21 cellular contexts compared by ENCODE assay signal in the genomic region with DNA sequence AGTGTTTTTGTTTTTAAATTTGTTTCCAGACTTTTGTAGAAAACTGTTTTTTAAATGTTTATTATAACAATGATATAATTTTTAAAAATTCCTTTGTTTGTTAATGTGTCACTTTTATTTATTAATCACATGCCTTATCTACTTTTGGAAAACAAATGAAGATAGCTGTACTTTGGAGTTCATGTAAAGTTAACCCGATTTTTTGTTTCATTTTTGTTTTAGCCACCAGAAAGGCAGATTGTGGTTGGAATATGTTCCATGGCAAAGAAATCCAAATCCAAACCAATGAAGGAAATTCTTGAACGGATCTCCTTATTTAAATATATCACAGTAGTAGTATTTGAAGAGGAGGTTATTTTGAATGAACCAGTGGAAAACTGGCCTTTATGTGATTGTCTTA. TPM values are rescaled to one million over a fixed set of nuclear protein-coding genes. Genes with fewer than 3 reads are reported as not detected.
DNase-seq lines count a peak whose midpoint lies in the region; ATAC-seq, FAIRE-seq and TF ChIP-seq lines count a peak whose summit lies in the region.
"Had no signal": no experiment of that assay in that cellular context is flagged by ENCODE, and none has a peak within 500 bp of the region (broad histone marks: within the 10 kb centered on the region; RNA-seq: fewer than 3 reads in every experiment).

No MANE protein-coding gene starts in this region.

- intact Hi-C loops in natural killer cell (cut with micrococcal nuclease), result loop anchor here (10.0 kb wide), 1 partner anchor 68 kb away; no protein-coding TSS in a partner anchor
- intact Hi-C loops in naive thymus-derived CD4-positive, alpha-beta T cell (cut with micrococcal nuclease), result loop anchor here in 1 of 2 donors (10.0 kb wide), 1 partner anchor 342 kb away; no protein-coding TSS in a partner anchor

- DNase-seq in natural killer cell (no peak), HUDEP-2 (lab: John Stamatoyannopoulos, UW; ENCODE audit: unreplicated experiment in 76 of 76) (no peak), GM20000 (ENCODE audit: low spot score) (no peak), foreskin keratinocyte (no peak)
- no peak for DNase-seq in natural killer cell treated with Interleukin-12 subunit alpha and Interleukin-12 subunit beta and Interleukin-15 and Interleukin-18, amount 100 ng/mL, for 72 hours (ENCODE audit: low spot score)
- DNase-seq in naive thymus-derived CD4-positive, alpha-beta T cell, result no peak
- DNase-seq: 8988T, DMS79, H7, MG63, NCI-H1048, NCI-H1417 treated with DMSO at 0.1 percent for 48 hours, NCI-H187 treated with DMSO at 0.1 percent for 48 hours, NCI-H2227 treated with DMSO at 0.1 percent for 48 hours, NCI-H510A, PC-9, RPMI8226, SHP77 had no signal

- no peaks in the 10 kb centered on the region for H3K9me3 Mint-ChIP-seq in natural killer cell
- H3K9me3 Mint-ChIP-seq in natural killer cell treated with Interleukin-12 subunit alpha and Interleukin-12 subunit beta and Interleukin-15 and Interleukin-18, amount 100 ng/mL, for 72 hours, result no peaks in the 10 kb centered on the region
- H3K9me3 Mint-ChIP-seq in naive thymus-derived CD4-positive, alpha-beta T cell, result no peaks in the 10 kb centered on the region

- H3K4me3 Mint-ChIP-seq in natural killer cell, result no peak overlapping the region
- H3K4me3 Mint-ChIP-seq in natural killer cell treated with Interleukin-12 subunit alpha and Interleukin-12 subunit beta and Interleukin-15 and Interleukin-18, amount 100 ng/mL, for 72 hours, result no peak overlapping the region
- no peak overlapping the region for H3K4me3 Mint-ChIP-seq in naive thymus-derived CD4-positive, alpha-beta T cell
- H3K4me3 Mint-ChIP-seq: B cell had no signal

- peaks cover 12% of the 10 kb centered on the region in 2 donors for H3K4me1 Mint-ChIP-seq in natural killer cell
- peaks cover 3 to 5% of the 10 kb centered on the region in 2 donors for H3K4me1 Mint-ChIP-seq in natural killer cell treated with Interleukin-12 subunit alpha and Interleukin-12 subunit beta and Interleukin-15 and Interleukin-18, amount 100 ng/mL, for 72 hours (ENCODE audit: low read depth in 2 of 2)
- peaks cover 14 to 55% (median 42%) of the 10 kb centered on the region in 7 donors for H3K4me1 Mint-ChIP-seq in naive thymus-derived CD4-positive, alpha-beta T cell

- no peaks in the 10 kb centered on the region for H3K36me3 Mint-ChIP-seq in natural killer cell
- peaks cover 6% of the 10 kb centered on the region for H3K36me3 Mint-ChIP-seq in natural killer cell treated with Interleukin-12 subunit alpha and Interleukin-12 subunit beta and Interleukin-15 and Interleukin-18, amount 100 ng/mL, for 72 hours
- peaks cover 0 to 17% (median 10%) of the 10 kb centered on the region in 5 donors for H3K36me3 Mint-ChIP-seq in naive thymus-derived CD4-positive, alpha-beta T cell

- no peak for ATAC-seq in natural killer cell
- no peak for ATAC-seq in natural killer cell treated with Interleukin-12 subunit alpha and Interleukin-12 subunit beta and Interleukin-15 and Interleukin-18, amount 100 ng/mL, for 72 hours
- no peak for ATAC-seq in naive thymus-derived CD4-positive, alpha-beta T cell
- no peak for ATAC-seq in foreskin keratinocyte

- H3K27ac Mint-ChIP-seq in natural killer cell, result peak overlapping the region; percentile 20 to 37
- no peak overlapping the region for H3K27ac Mint-ChIP-seq in natural killer cell treated with Interleukin-12 subunit alpha and Interleukin-12 subunit beta and Interleukin-15 and Interleukin-18, amount 100 ng/mL, for 72 hours
- H3K27ac Mint-ChIP-seq in naive thymus-derived CD4-positive, alpha-beta T cell, result peak overlapping the region in 5 of 9 donors; percentile 2 to 81 (median 32)
- H3K27ac Mint-ChIP-seq: B cell had no signal

- CTCF ChIA-PET in naive thymus-derived CD4-positive, alpha-beta T cell (lab: Charles Lee), result no interaction called here

- no peaks in the 10 kb centered on the region for H3K9me3 ChIP-seq in naive thymus-derived CD4-positive, alpha-beta T cell (ENCODE audit: control insufficient read depth in 2 of 3, low read length in 3 of 3)
- H3K9me3 ChIP-seq: MG63 had no signal

- POLR2A ChIA-PET in naive thymus-derived CD4-positive, alpha-beta T cell (lab: Charles Lee), result interaction anchor here (1.2 kb wide), 1 partner anchor 13 kb away, joined by 6 read pairs; the partner anchor contains the start of genes GIN1 and PPIP5K2

- peaks cover 0 to 9% (median 0%) of the 10 kb centered on the region in 3 experiments for H3K36me3 ChIP-seq in naive thymus-derived CD4-positive, alpha-beta T cell (ENCODE audit: control insufficient read depth in 2 of 3, insufficient read depth in 3 of 3, low read length in 3 of 3)

- peak overlapping the region; percentile 2 for H3K27ac ChIP-seq in naive thymus-derived CD4-positive, alpha-beta T cell (ENCODE audit: low read depth, low read length)
- H3K27ac ChIP-seq in foreskin keratinocyte, result no peak overlapping the region
- H3K27ac ChIP-seq: PC-9 had no signal

- no peaks in the 10 kb centered on the region for H3K4me1 ChIP-seq in naive thymus-derived CD4-positive, alpha-beta T cell (ENCODE audit: control insufficient read depth in 2 of 2, insufficient read depth in 2 of 2, low read length in 2 of 2)
- H3K4me1 ChIP-seq in foreskin keratinocyte, result no peaks in the 10 kb centered on the region

- H3K4me3 ChIP-seq in naive thymus-derived CD4-positive, alpha-beta T cell (ENCODE audit: low read length), result no peak overlapping the region
- H3K4me3 ChIP-seq: K562, MG63, PC-9 had no signal

- no peaks in the 10 kb centered on the region for H3K27me3 ChIP-seq in naive thymus-derived CD4-positive, alpha-beta T cell (ENCODE audit: control insufficient read depth in 2 of 2, insufficient read depth in 2 of 2, low read length in 2 of 2)
- no peaks in the 10 kb centered on the region for H3K27me3 ChIP-seq in foreskin keratinocyte
- H3K27me3 ChIP-seq: MG63 had no signal

- H3K27me3 Mint-ChIP-seq in natural killer cell (ENCODE audit: low read depth in 2 of 2), result no peaks in the 10 kb centered on the region
- H3K27me3 Mint-ChIP-seq in natural killer cell treated with Interleukin-12 subunit alpha and Interleukin-12 subunit beta and Interleukin-15 and Interleukin-18, amount 100 ng/mL, for 72 hours, result no peaks in the 10 kb centered on the region
- H3K27me3 Mint-ChIP-seq in naive thymus-derived CD4-positive, alpha-beta T cell, result no peaks in the 10 kb centered on the region
- H3K27me3 Mint-ChIP-seq: B cell had no signal

- FAIRE-seq in endometrium (lab: Jason Lieb, UNC), result peak; percentile 39
- FAIRE-seq: K562 had no signal

- TF ChIP-seq CTCF in natural killer cell (IDR thresholded peaks at IDR 0.05) (no peak), GM20000 (IDR thresholded peaks at IDR 0.05; ENCODE audit: extremely low read depth, missing control alignments) (no peak), foreskin keratinocyte (conservative IDR thresholded peaks at IDR 0.05) (no peak)

RNA-seq across cellular contexts. Expression of gene PPIP5K2, which starts 13.1 kb away (rescaled TPM):
- total RNA-seq in natural killer cell, result 10 to 100 TPM; 71.4 to 85.3 (median 72.8) TPM
- 10 to 100 TPM; 63.5 to 70.6 TPM for total RNA-seq in natural killer cell treated with Interleukin-12 subunit alpha and Interleukin-12 subunit beta and Interleukin-15 and Interleukin-18, amount 100 ng/mL, for 72 hours
- total RNA-seq in naive thymus-derived CD4-positive, alpha-beta T cell, result 10 to 100 TPM; 59.4 to 77.4 (median 69.3) TPM
- polyA plus RNA-seq in naive thymus-derived CD4-positive, alpha-beta T cell, result 10 to 100 TPM; 19.2 to 28.3 TPM
- 21.1 and 22.2 TPM in 2 replicates for total RNA-seq in foreskin keratinocyte
- 5.0 and 5.9 TPM in 2 replicates for polyA plus RNA-seq in foreskin keratinocyte

RNA-seq across cellular contexts. Expression of gene GIN1, which starts 13.3 kb away (rescaled TPM):
- total RNA-seq in natural killer cell (1 to 10 TPM; 3.3 to 3.6 (median 3.4) TPM), foreskin keratinocyte (4.8 and 5.7 TPM in 2 replicates)
- total RNA-seq in natural killer cell treated with Interleukin-12 subunit alpha and Interleukin-12 subunit beta and Interleukin-15 and Interleukin-18, amount 100 ng/mL, for 72 hours, result 1 to 10 TPM; 6.4 to 8.4 TPM
- total RNA-seq in naive thymus-derived CD4-positive, alpha-beta T cell, result 10 to 100 TPM in 2 of 5 experiments, 1 to 10 TPM in 3; 4.0 to 20.9 (median 9.6) TPM
- 10 to 100 TPM; 10.3 to 13.0 TPM for polyA plus RNA-seq in naive thymus-derived CD4-positive, alpha-beta T cell
- 3.2 and 4.0 TPM in 2 replicates for polyA plus RNA-seq in foreskin keratinocyte

Comparison
In these comparisons a context has a peak if more than half of its experiments do, and no peak if none do; other contexts are left out.
1. H3K27ac Mint-ChIP-seq: peak in natural killer cell (2 of 2) and naive thymus-derived CD4-positive, alpha-beta T cell (5 of 9); none in natural killer cell treated with Interleukin-12 subunit alpha and Interleukin-12 subunit beta and Interleukin-15 and Interleukin-18, amount 100 ng/mL, for 72 hours (0 of 2).